Comparison of ENCODE assay signal across 18 cellular contexts in the genomic region with DNA sequence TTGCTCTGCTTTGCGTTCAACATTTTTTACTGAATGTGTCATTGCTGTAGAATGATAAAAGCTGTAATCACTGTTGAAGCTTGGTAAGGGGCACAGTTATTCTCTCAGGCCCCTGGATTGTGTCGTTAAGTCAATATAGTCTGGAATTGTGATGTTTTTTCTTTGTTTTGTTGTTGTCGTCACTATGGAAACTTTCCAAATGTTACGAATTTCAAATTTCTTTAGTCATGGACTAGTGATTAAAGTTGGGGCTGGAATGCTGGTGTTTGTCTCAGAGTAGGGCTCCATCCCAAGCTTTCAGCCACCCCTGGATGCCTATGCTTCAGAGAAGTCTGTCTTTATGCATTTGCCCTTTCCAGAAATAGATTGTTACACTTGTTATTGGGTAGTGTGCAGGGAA.
"Had no signal": no experiment of that assay in that cellular context is flagged by ENCODE, and none has a peak within 500 bp of the region (broad histone marks: within the 10 kb centered on the region; RNA-seq: fewer than 3 reads in every experiment).

No MANE protein-coding gene starts in this region.

- H3K4me1 Mint-ChIP-seq: activated CD4-positive, alpha-beta T cell treated with anti-CD3 and anti-CD28 coated beads, Interleukin-2, amount 10 ng/mL, durations not matched to agents 24 days and 14 days; naive thymus-derived CD8-positive, alpha-beta T cell; stimulated activated memory B cell treated with anti-CD40 and anti-IgM and Interleukin-4, amounts not matched to agents 10 μg/mL and 1 μg/mL and 100 μg/mL, for 72 hours had no signal

- H3K4me3 ChIP-seq: body of pancreas, coronary artery, esophagus squamous epithelium, tibial artery had no signal

- H3K27ac Mint-ChIP-seq: activated CD4-positive, alpha-beta T cell treated with anti-CD3 and anti-CD28 coated beads, Interleukin-2, amount 10 ng/mL, durations not matched to agents 24 days and 14 days; activated naive CD4-positive, alpha-beta T cell treated with anti-CD3 and anti-CD28 coated beads, Interleukin-2, amount 50 U/mL, for 72 hours; activated T-cell treated with anti-CD3 and anti-CD28 coated beads, Interleukin-2, amount 50 U/mL, for 72 hours; naive thymus-derived CD8-positive, alpha-beta T cell; stimulated activated memory B cell treated with anti-CD40 and anti-IgM and Interleukin-4, amounts not matched to agents 10 μg/mL and 1 μg/mL and 100 μg/mL, for 72 hours; T-helper 2 cell treated with Interferon-gamma antibody and Interleukin-4, amounts not matched to agents 5 μg/mL and 100 μg/mL, for 36 hours had no signal

- H3K9me3 Mint-ChIP-seq: activated CD4-positive, alpha-beta T cell treated with anti-CD3 and anti-CD28 coated beads, Interleukin-2, amount 10 ng/mL, durations not matched to agents 24 days and 14 days had no signal

- DNase-seq: activated CD4-positive, alpha-beta T cell treated with anti-CD3 and anti-CD28 coated beads, Interleukin-2, amount 10 ng/mL, durations not matched to agents 24 days and 14 days; activated CD4-positive, CD25-positive, alpha-beta regulatory T cell; activated CD8-positive, alpha-beta memory T cell treated with anti-CD3 and anti-CD28 coated beads, Interleukin-2, amount 50 U/mL, for 48 hours; activated gamma-delta T cell; activated T-cell treated with anti-CD3 and anti-CD28 coated beads, Interleukin-2, amount 50 U/mL, for 72 hours; body of pancreas; central memory CD4-positive, alpha-beta T cell; effector CD4-positive, alpha-beta T cell; esophagus squamous epithelium; naive thymus-derived CD8-positive, alpha-beta T cell; stimulated activated CD4-positive, alpha-beta T cell treated with anti-CD3 and anti-CD28 coated beads, Interleukin-12 subunit alpha, Interleukin-12 subunit beta, amount 100 ng/mL, for 4 hours; stimulated activated CD4-positive, alpha-beta T cell treated with anti-CD3 and anti-CD28 coated beads, Interleukin-2, amount 100 ng/mL, for 24 hours; tibial artery had no signal

- H3K4me1 ChIP-seq: body of pancreas, esophagus squamous epithelium, tibial artery had no signal

- H3K4me3 Mint-ChIP-seq: activated CD4-positive, alpha-beta T cell treated with anti-CD3 and anti-CD28 coated beads, Interleukin-2, amount 10 ng/mL, durations not matched to agents 24 days and 14 days; activated T-cell treated with anti-CD3 and anti-CD28 coated beads, Interleukin-2, amount 50 U/mL, for 72 hours; naive thymus-derived CD8-positive, alpha-beta T cell; stimulated activated memory B cell treated with anti-CD40 and anti-IgM and Interleukin-4, amounts not matched to agents 10 μg/mL and 1 μg/mL and 100 μg/mL, for 72 hours; T-helper 2 cell treated with Interferon-gamma antibody and Interleukin-4, amounts not matched to agents 5 μg/mL and 100 μg/mL, for 36 hours had no signal

- H3K27me3 ChIP-seq: body of pancreas, esophagus squamous epithelium, tibial artery had no signal

- H3K36me3 ChIP-seq: esophagus squamous epithelium, tibial artery had no signal

- H3K9me3 ChIP-seq: body of pancreas, esophagus squamous epithelium, tibial artery had no signal

- ATAC-seq: activated naive CD4-positive, alpha-beta T cell treated with anti-CD3 and anti-CD28 coated beads, Interleukin-2, amount 50 U/mL, for 72 hours; activated T-cell treated with anti-CD3 and anti-CD28 coated beads, Interleukin-2, amount 50 U/mL, for 72 hours; body of pancreas; left lobe of liver; naive thymus-derived CD8-positive, alpha-beta T cell; stimulated activated memory B cell treated with anti-CD40 and anti-IgM and Interleukin-4, amounts not matched to agents 10 μg/mL and 1 μg/mL and 100 μg/mL, for 72 hours had no signal

- H3K27ac ChIP-seq: body of pancreas, coronary artery, esophagus squamous epithelium, tibial artery had no signal

- H3K27me3 Mint-ChIP-seq: activated CD4-positive, alpha-beta T cell treated with anti-CD3 and anti-CD28 coated beads, Interleukin-2, amount 10 ng/mL, durations not matched to agents 24 days and 14 days; naive thymus-derived CD8-positive, alpha-beta T cell; stimulated activated memory B cell treated with anti-CD40 and anti-IgM and Interleukin-4, amounts not matched to agents 10 μg/mL and 1 μg/mL and 100 μg/mL, for 72 hours had no signal

- H3K36me3 Mint-ChIP-seq: activated naive CD4-positive, alpha-beta T cell treated with anti-CD3 and anti-CD28 coated beads, Interleukin-2, amount 50 U/mL, for 72 hours; naive thymus-derived CD8-positive, alpha-beta T cell; stimulated activated memory B cell treated with anti-CD40 and anti-IgM and Interleukin-4, amounts not matched to agents 10 μg/mL and 1 μg/mL and 100 μg/mL, for 72 hours had no signal
